ENCODE assay signal across 17 cellular contexts in the genomic region with DNA sequence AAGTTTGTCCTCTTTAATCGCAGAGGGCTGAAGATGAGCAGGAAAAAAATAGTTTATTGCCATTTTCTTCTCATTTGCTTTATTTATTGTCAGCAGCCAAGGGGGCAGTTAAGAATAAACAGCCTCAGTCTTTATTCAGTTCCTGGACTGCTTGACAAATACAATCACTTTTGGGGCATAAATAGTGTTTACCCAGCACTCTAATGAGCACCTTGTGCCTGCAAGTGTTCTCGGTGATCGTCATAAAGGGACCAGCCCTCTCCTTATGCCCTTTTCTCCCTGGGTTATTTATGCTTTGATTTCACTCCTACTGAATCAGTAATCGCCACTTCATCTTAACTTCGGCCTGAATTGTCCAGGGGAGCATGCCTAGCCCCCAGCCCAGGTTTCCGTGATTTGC. TPM values are rescaled to one million over a fixed set of nuclear protein-coding genes. Genes with fewer than 3 reads are reported as not detected.
DNase-seq lines count a peak whose midpoint lies in the region; ATAC-seq and TF ChIP-seq lines count a peak whose summit lies in the region.
"Had no signal": no experiment of that assay in that cellular context is flagged by ENCODE, and none has a peak within 500 bp of the region (broad histone marks: within the 10 kb centered on the region; RNA-seq: fewer than 3 reads in every experiment).

No MANE protein-coding gene starts in this region.

- peak; percentile 72 for ATAC-seq in left lung
- ATAC-seq in foreskin keratinocyte, result no peak
- ATAC-seq: K562, Panc1, Right ventricle myocardium inferior had no signal

- intact Hi-C loops in left lung (cut with DNase I), result no loop called here

- no peaks in the 10 kb centered on the region for H3K9me3 ChIP-seq in DOHH2 (ENCODE audit: control insufficient read depth, insufficient read depth, low read length)
- H3K9me3 ChIP-seq in HUES6 (ENCODE audit: control insufficient read depth, insufficient read depth, low read depth, low read length), result no peaks in the 10 kb centered on the region
- no peaks in the 10 kb centered on the region for H3K9me3 ChIP-seq in NT2/D1 (ENCODE audit: insufficient read depth, low read length)
- H3K9me3 ChIP-seq in left lung, result no peaks in the 10 kb centered on the region
- H3K9me3 ChIP-seq: BLaER1, SK-N-SH had no signal

- H3K4me3 ChIP-seq in DOHH2 (ENCODE audit: low read length), result no peak overlapping the region
- no peak overlapping the region for H3K4me3 ChIP-seq in HUES6 (ENCODE audit: low read depth, low read length)
- no peak overlapping the region for H3K4me3 ChIP-seq in NT2/D1 (ENCODE audit: insufficient read length, low read depth)
- H3K4me3 ChIP-seq in left lung, result no peak overlapping the region
- H3K4me3 ChIP-seq: BLaER1, K562 had no signal

- no peak for DNase-seq in NT2/D1 (ENCODE audit: low read depth, low spot score)
- DNase-seq in left lung, result no peak
- DNase-seq in kidney tubule cell (ENCODE audit: low spot score), result no peak
- DNase-seq in foreskin keratinocyte, result no peak
- DNase-seq in activated effector memory CD4-positive, alpha-beta T cell treated with anti-CD3 and anti-CD28 coated beads, Interleukin-2, amount 50 U/mL, for 16 hours, result no peak
- DNase-seq: DMS153, NCI-H2029 treated with DMSO at 0.1 percent for 48 hours, NCI-H226, NCI-H526, SK-N-SH had no signal

- H3K9ac ChIP-seq in HUES6 (ENCODE audit: low read length), result peak overlapping the region; percentile 18
- peak overlapping the region; percentile 32 for H3K9ac ChIP-seq in NT2/D1 (ENCODE audit: insufficient read length, low read depth)
- H3K9ac ChIP-seq: BLaER1, SK-N-SH had no signal

- no peaks in the 10 kb centered on the region for H3K27me3 ChIP-seq in DOHH2 (ENCODE audit: control insufficient read depth, low read length)
- no peaks in the 10 kb centered on the region for H3K27me3 ChIP-seq in HUES6 (ENCODE audit: control insufficient read depth, insufficient read depth, low read length)
- H3K27me3 ChIP-seq in NT2/D1 (ENCODE audit: insufficient read depth, insufficient read length), result no peaks in the 10 kb centered on the region
- H3K27me3 ChIP-seq in left lung, result no peaks in the 10 kb centered on the region
- H3K27me3 ChIP-seq in foreskin keratinocyte, result no peaks in the 10 kb centered on the region
- H3K27me3 ChIP-seq: BLaER1 had no signal

- H3K9me2 ChIP-seq in DOHH2 (replicated peaks; ENCODE audit: control insufficient read depth, low read length), result no peaks in the 10 kb centered on the region
- H3K9me2 ChIP-seq: SK-N-SH had no signal

- H3F3A ChIP-seq in DOHH2 (ENCODE audit: control insufficient read depth, insufficient read depth), result peaks cover 14% of the 10 kb centered on the region

- TF ChIP-seq CTCF in DOHH2 (IDR thresholded peaks at IDR 0.05; ENCODE audit: low read depth, low read length, poor library complexity, severe bottlenecking) (no peak), left lung (IDR thresholded peaks at IDR 0.05) (no peak), foreskin keratinocyte (conservative IDR thresholded peaks at IDR 0.05) (no peak)

- H4K20me1 ChIP-seq in DOHH2 (ENCODE audit: control insufficient read depth, insufficient read depth, low read depth, low read length), result no peaks in the 10 kb centered on the region
- H4K20me1 ChIP-seq: BLaER1 had no signal

- 0 out of 2 replicates have a peak overlapping the region, but pooled peaks have one; percentile 15 for H3K27ac ChIP-seq in DOHH2 (ENCODE audit: low read depth, low read length)
- H3K27ac ChIP-seq in HUES6 (ENCODE audit: low read depth, low read length), result peak overlapping the region; percentile 78
- H3K27ac ChIP-seq in left lung, result peak overlapping the region in 1 of 2 donors; percentile 19
- no peak overlapping the region for H3K27ac ChIP-seq in foreskin keratinocyte
- H3K27ac ChIP-seq: BLaER1 had no signal

- 0 out of 2 replicates have a peak overlapping the region, but pooled peaks have one; percentile 2 for H3K4me2 ChIP-seq in DOHH2 (ENCODE audit: low read length)
- H3K4me2 ChIP-seq: BLaER1, SK-N-SH had no signal

- H3K79me2 ChIP-seq in DOHH2 (ENCODE audit: control insufficient read depth, low read length), result no peaks in the 10 kb centered on the region

- H3K36me3 ChIP-seq in DOHH2 (ENCODE audit: control insufficient read depth, low read length), result peaks cover 6% of the 10 kb centered on the region; the same call in 1 of the 2 replicates
- no peaks in the 10 kb centered on the region for H3K36me3 ChIP-seq in HUES6 (ENCODE audit: control insufficient read depth, insufficient read depth, low read length)
- no peaks in the 10 kb centered on the region for H3K36me3 ChIP-seq in NT2/D1 (ENCODE audit: insufficient read depth, insufficient read length, low read length)
- peaks cover 0 to 4% of the 10 kb centered on the region in 2 donors for H3K36me3 ChIP-seq in left lung
- H3K36me3 ChIP-seq: BLaER1 had no signal

- H3K4me1 ChIP-seq in DOHH2 (ENCODE audit: control insufficient read depth, low read length) (peaks cover 82% of the 10 kb centered on the region), HUES6 (ENCODE audit: control insufficient read depth, insufficient read depth, low read length) (peaks cover 68% of the 10 kb centered on the region), NT2/D1 (ENCODE audit: insufficient read depth, insufficient read length) (peaks cover 23% of the 10 kb centered on the region), left lung (no peaks in the 10 kb centered on the region), foreskin keratinocyte (no peaks in the 10 kb centered on the region)

RNA-seq across cellular contexts. Expression of gene CACNG5, which starts 55.7 kb away (rescaled TPM):
- not detected for total RNA-seq in left lung
- not detected in 2 replicates for total RNA-seq in foreskin keratinocyte
- polyA plus RNA-seq in foreskin keratinocyte, result not detected in 2 replicates
- total RNA-seq: K562; Right ventricle myocardium inferior; T-helper 1 cell treated with Interleukin-12 subunit alpha and Interleukin-12 subunit beta and Interleukin-4 antibody, amounts not matched to agents 30 ng/mL and 1 ng/mL, for 36 hours had no signal
- polyA plus RNA-seq: K562 had no signal
